Comparison of ENCODE assay signal across 8 cellular contexts in the genomic region with DNA sequence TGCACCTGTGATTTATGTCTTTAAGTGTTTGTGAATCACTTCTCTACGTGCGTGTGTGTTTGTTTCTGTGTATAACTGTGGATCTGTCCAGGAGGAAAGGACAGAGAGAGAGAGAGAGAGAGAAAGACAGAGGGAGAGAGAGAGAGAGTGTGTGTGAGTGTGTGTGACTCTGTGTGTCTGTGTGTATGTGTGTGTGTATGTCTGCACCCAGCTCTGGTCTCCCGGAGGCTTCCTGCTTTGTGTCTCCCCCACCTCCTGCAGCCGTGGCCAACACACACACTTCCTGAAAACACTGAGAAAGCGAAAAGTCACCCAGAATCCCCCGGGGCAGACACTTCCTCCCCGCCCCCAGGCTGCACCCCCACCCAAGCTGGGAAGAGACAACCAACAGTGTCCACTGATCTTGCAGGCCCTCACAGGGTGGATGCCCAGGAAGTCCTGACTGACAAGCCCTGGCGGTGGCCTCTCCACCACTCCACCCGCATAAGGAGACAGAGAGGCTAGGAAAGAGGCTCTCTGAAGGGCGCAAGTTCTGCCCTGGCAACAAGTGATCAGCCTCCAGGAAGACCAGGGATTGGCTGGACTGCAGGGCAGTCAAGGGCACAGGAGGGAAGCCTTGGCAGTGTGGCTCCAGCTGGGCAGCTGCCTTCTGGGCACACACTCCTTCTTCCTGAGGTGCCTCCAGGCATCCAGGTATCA. TPM values are rescaled to one million over a fixed set of nuclear protein-coding genes. Genes with fewer than 3 reads are reported as not detected.
DNase-seq lines count a peak whose midpoint lies in the region; ATAC-seq and TF ChIP-seq lines count a peak whose summit lies in the region.

No MANE protein-coding gene starts in this region.

- CTCF ChIA-PET in activated CD8-positive, alpha-beta memory T cell treated with anti-CD3 and anti-CD28 coated beads, Interleukin-2, amount 10 ng/mL, durations not matched to agents 7 days and 5 days (lab: Charles Lee), result interaction anchor here (0.7 to 8.8 kb wide), 8 partner anchors 23 to 457 kb away, joined by 3 to 121 read pairs (median 5); a partner anchor contains a TSS

- H3K4me1 Mint-ChIP-seq in activated CD8-positive, alpha-beta memory T cell treated with anti-CD3 and anti-CD28 coated beads, Interleukin-2, amount 10 ng/mL, durations not matched to agents 7 days and 5 days, result peaks cover 59% of the 10 kb centered on the region

- H3K27ac Mint-ChIP-seq in activated CD8-positive, alpha-beta memory T cell treated with anti-CD3 and anti-CD28 coated beads, Interleukin-2, amount 10 ng/mL, durations not matched to agents 7 days and 5 days, result peak overlapping the region; percentile 99

- H3K27me3 Mint-ChIP-seq in activated CD8-positive, alpha-beta memory T cell treated with anti-CD3 and anti-CD28 coated beads, Interleukin-2, amount 10 ng/mL, durations not matched to agents 7 days and 5 days, result no peaks in the 10 kb centered on the region

- DNase-seq in COLO668 (lab: John Stamatoyannopoulos, UW; ENCODE audit: unreplicated experiment), result peak; percentile 62
- peak; percentile 80 to 96 for DNase-seq in HL-60 (ENCODE audit: low read depth in 1 of 2, low spot score in 1 of 2)
- DNase-seq in NOMO-1 treated with dmso at 0.1 percent for 144 hours (lab: John Stamatoyannopoulos, UW; ENCODE audit: unreplicated experiment), result peak; percentile 91
- peak; percentile 93 for DNase-seq in activated CD8-positive, alpha-beta memory T cell treated with anti-CD3 and anti-CD28 coated beads, Interleukin-2, amount 10 ng/mL, durations not matched to agents 7 days and 5 days
- DNase-seq in mucosa of descending colon, result peak; percentile 92 to 93 (median 92)
- DNase-seq in stimulated activated CD8-positive, alpha-beta memory T cell treated with anti-CD3 and anti-CD28 coated beads, Interleukin-2, amount 100 ng/mL, for 1 hour (ENCODE audit: low read depth in 2 of 2), result peak; percentile 65

- H3K9ac ChIP-seq in endocrine pancreas (ENCODE audit: control insufficient read depth, insufficient read depth, low read length), result peak overlapping the region; percentile 27

- H3K27ac ChIP-seq in HL-60 (replicated peaks), result peak overlapping the region; percentile 83

- TF ChIP-seq CTCF in HL-60 (IDR thresholded peaks at IDR 0.05; ENCODE audit: insufficient read depth, low read length), result no peak
- TF ChIP-seq CTCF in mucosa of descending colon (IDR thresholded peaks at IDR 0.05), result no peak

- peak overlapping the region; percentile 99 for H3K4me3 Mint-ChIP-seq in activated CD8-positive, alpha-beta memory T cell treated with anti-CD3 and anti-CD28 coated beads, Interleukin-2, amount 10 ng/mL, durations not matched to agents 7 days and 5 days

- H3K36me3 Mint-ChIP-seq in activated CD8-positive, alpha-beta memory T cell treated with anti-CD3 and anti-CD28 coated beads, Interleukin-2, amount 10 ng/mL, durations not matched to agents 7 days and 5 days, result peaks cover 6% of the 10 kb centered on the region

- intact Hi-C loops in mucosa of descending colon (cut with DNase I, micrococcal nuclease), result loop anchor here (5.0 to 10.0 kb wide), 2 partner anchors 70 to 73 kb away; a partner anchor contains a TSS

- H3K9me3 ChIP-seq in endocrine pancreas (ENCODE audit: control insufficient read depth, low read length), result no peaks in the 10 kb centered on the region
- H3K9me3 ChIP-seq in mucosa of descending colon, result no peaks in the 10 kb centered on the region

- no peaks in the 10 kb centered on the region for H3K27me3 ChIP-seq in HL-60 (ENCODE audit: insufficient read depth, poor library complexity, severe bottlenecking)
- no peaks in the 10 kb centered on the region for H3K27me3 ChIP-seq in endocrine pancreas (ENCODE audit: control insufficient read depth, insufficient read depth, low read length)

- H3K4me3 ChIP-seq in HL-60 (replicated peaks; ENCODE audit: insufficient read depth, low read length) (peak overlapping the region; percentile 51), endocrine pancreas (ENCODE audit: control insufficient read depth, insufficient read depth, low read length) (peak overlapping the region; percentile 33), mucosa of descending colon (peak overlapping the region; percentile 46)

- H3K36me3 ChIP-seq in endocrine pancreas (ENCODE audit: control insufficient read depth, insufficient read depth, low read length) (no peaks in the 10 kb centered on the region), mucosa of descending colon (ENCODE audit: low read depth) (no peaks in the 10 kb centered on the region)

- peak; percentile 81 for ATAC-seq in GM19463 (IDR thresholded peaks at IDR 0.05; ENCODE audit: unreplicated experiment)
- peak; percentile 92 for ATAC-seq in activated CD8-positive, alpha-beta memory T cell treated with anti-CD3 and anti-CD28 coated beads, Interleukin-2, amount 10 ng/mL, durations not matched to agents 7 days and 5 days
- ATAC-seq in mucosa of descending colon, result peak; percentile 87

- H3K4me1 ChIP-seq in endocrine pancreas (ENCODE audit: control insufficient read depth, insufficient read depth, low read length) (no peaks in the 10 kb centered on the region), mucosa of descending colon (ENCODE audit: low read depth) (peaks cover 24% of the 10 kb centered on the region)

- no peaks in the 10 kb centered on the region for H3K9me3 Mint-ChIP-seq in activated CD8-positive, alpha-beta memory T cell treated with anti-CD3 and anti-CD28 coated beads, Interleukin-2, amount 10 ng/mL, durations not matched to agents 7 days and 5 days (ENCODE audit: low read depth)

RNA-seq across cellular contexts. Expression of a gene that starts 30.0 kb away (rescaled TPM):
- 100 to 1,000 TPM in 1 of 2 experiments, 10 to 100 TPM in 1; 96.5 to 104 TPM for total RNA-seq in activated CD8-positive, alpha-beta memory T cell treated with anti-CD3 and anti-CD28 coated beads, Interleukin-2, amount 10 ng/mL, durations not matched to agents 7 days and 5 days
- total RNA-seq in mucosa of descending colon, result 10 to 100 TPM; 69.3 to 84.8 (median 84.0) TPM

RNA-seq across cellular contexts. Expression of a gene that starts 48.0 kb away (rescaled TPM):
- under 1 TPM; 0.67 to 0.75 TPM for total RNA-seq in activated CD8-positive, alpha-beta memory T cell treated with anti-CD3 and anti-CD28 coated beads, Interleukin-2, amount 10 ng/mL, durations not matched to agents 7 days and 5 days
- 10 to 100 TPM in 1 of 3 donors, 1 to 10 TPM in 2; 7.0 to 45.9 (median 9.6) TPM for total RNA-seq in mucosa of descending colon

Comparison
In these comparisons a context has a peak if more than half of its experiments do, and no peak if none do; other contexts are left out.
1. Peak in every context shown above with its lines: DNase-seq, ATAC-seq, H3K4me3 ChIP-seq and H3K27ac ChIP-seq.
2. RNA of a gene that starts 48.0 kb away (total RNA-seq): 7.0 to 45.9 TPM in mucosa of descending colon; 0.67 to 0.75 TPM in activated CD8-positive, alpha-beta memory T cell treated with anti-CD3 and anti-CD28 coated beads, Interleukin-2, amount 10 ng/mL, durations not matched to agents 7 days and 5 days; every median in the first group is over 4 times any median in the second.